In the genomic region with DNA sequence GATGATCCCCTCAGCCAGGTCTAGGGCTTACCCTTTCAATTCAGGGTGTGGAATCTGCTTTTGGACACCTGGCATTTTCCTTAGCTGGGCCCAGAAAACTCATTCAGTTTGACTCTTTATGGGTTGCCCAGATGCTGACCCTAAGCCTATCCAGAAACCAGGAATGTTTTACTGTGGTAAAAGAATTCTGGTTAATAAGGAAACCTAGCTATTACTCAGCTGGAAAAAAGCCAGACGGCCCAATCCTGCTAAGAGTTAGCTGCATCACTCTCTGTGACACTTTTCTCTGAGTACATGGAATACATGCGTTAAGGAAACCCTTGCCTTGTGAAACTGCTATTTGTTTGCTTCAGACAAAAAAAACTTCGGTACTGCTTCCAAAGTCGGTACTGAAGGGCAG, we compare ENCODE assay signal across 19 cellular contexts. TPM values are rescaled to one million over a fixed set of nuclear protein-coding genes. Genes with fewer than 3 reads are reported as not detected.
DNase-seq lines count a peak whose midpoint lies in the region; ATAC-seq, FAIRE-seq and TF ChIP-seq lines count a peak whose summit lies in the region.
"Had no signal": no experiment of that assay in that cellular context is flagged by ENCODE, and none has a peak within 500 bp of the region (broad histone marks: within the 10 kb centered on the region; RNA-seq: fewer than 3 reads in every experiment).

No MANE protein-coding gene starts in this region.

- H2AFZ ChIP-seq in IMR-90 (replicated peaks; ENCODE audit: low read length, poor library complexity) (no peak overlapping the region), K562 (ENCODE audit: low read depth, low read length) (peak overlapping the region; percentile 61)
- H2AFZ ChIP-seq: PC-9 had no signal

- no peaks in the 10 kb centered on the region for H4K20me1 ChIP-seq in IMR-90 (ENCODE audit: insufficient read depth, low read length)
- H4K20me1 ChIP-seq in K562 (replicated peaks; ENCODE audit: control insufficient read depth, insufficient read depth, low read length), result no peaks in the 10 kb centered on the region; the same call in 1 of the 2 replicates

- H2BK5ac ChIP-seq in IMR-90 (ENCODE audit: low read depth, low read length, poor library complexity, severe bottlenecking), result no peak overlapping the region

- no peak overlapping the region for H3K4ac ChIP-seq in IMR-90 (ENCODE audit: low read depth, low read length)

- no peak overlapping the region for H3K4me2 ChIP-seq in IMR-90 (ENCODE audit: low read depth, low read length)
- 0 out of 2 replicates have a peak overlapping the region, but pooled peaks have one; percentile 59 for H3K4me2 ChIP-seq in K562 (ENCODE audit: insufficient read depth, low read length)
- H3K4me2 ChIP-seq: PC-9 had no signal

- H3K9me3 ChIP-seq in AG04450 (ENCODE audit: control insufficient read depth, insufficient read depth, low read length), result no peaks in the 10 kb centered on the region; the same call in 1 of the 2 replicates
- no peaks in the 10 kb centered on the region for H3K9me3 ChIP-seq in IMR-90 (ENCODE audit: control insufficient read depth, insufficient read depth, low read length)
- H3K9me3 ChIP-seq in K562 (replicated peaks; ENCODE audit: control insufficient read depth, insufficient read depth, low read depth, low read length), result no peaks in the 10 kb centered on the region
- H3K9me3 ChIP-seq: gastroesophageal sphincter, uterus had no signal

- H2BK20ac ChIP-seq in IMR-90 (ENCODE audit: low read depth, low read length), result no peak overlapping the region

- H3K56ac ChIP-seq in IMR-90 (ENCODE audit: extremely low read depth, insufficient read depth, low read length), result no peak overlapping the region

- no peak overlapping the region for H4K5ac ChIP-seq in IMR-90 (ENCODE audit: low read depth, low read length)

- DNase-seq in AG04450 (ENCODE audit: low read depth, low spot score) (peak; percentile 45), IMR-90 (peak; percentile 29), K562 (ENCODE audit: extremely low read depth in 1 of 4, low spot score in 3 of 4) (no peak), kidney epithelial cell (ENCODE audit: low read depth) (peak; percentile 42), HPDE6-E6E7 (ENCODE audit: extremely low spot score) (no peak)
- DNase-seq: activated CD4-positive, alpha-beta memory T cell treated with anti-CD3 and anti-CD28 coated beads for 36 hours; activated T-cell treated with anti-CD3 and anti-CD28 coated beads, Interleukin-2, amount 50 U/mL, for 24 hours; effector memory CD8-positive, alpha-beta T cell; H7; MV-4-11; PC-9; retina; uterus had no signal

- no peak overlapping the region for H2AK5ac ChIP-seq in IMR-90 (ENCODE audit: low read depth, low read length)

- H3K9ac ChIP-seq in IMR-90 (ENCODE audit: low read depth, low read length), result no peak overlapping the region
- H3K9ac ChIP-seq in K562 (ENCODE audit: insufficient read depth in 1 of 2, low read depth in 2 of 2, low read length in 2 of 2), result peak overlapping the region in 1 of 2 experiments; percentile 43; a peak in 1 of 4 replicates

- FAIRE-seq in K562 (lab: Jason Lieb, UNC), result no peak
- FAIRE-seq: GM12892 had no signal

- no peaks in the 10 kb centered on the region for H3K79me1 ChIP-seq in IMR-90 (ENCODE audit: low read depth in 1 of 2, low read length in 2 of 2)

- H2BK15ac ChIP-seq in IMR-90 (ENCODE audit: low read depth, low read length), result no peak overlapping the region

- POLR2A ChIA-PET in AG04450 (lab: Yijun Ruan, JAX) (no interaction called here), IMR-90 (lab: Charles Lee; ENCODE audit: unreplicated experiment) (no interaction called here), K562 (lab: Yijun Ruan, JAX) (interaction anchor here (0.6 to 1.2 kb wide), 3 partner anchors 15 to 638 kb away, joined by 3 read pairs; no protein-coding TSS in a partner anchor)

- H3K14ac ChIP-seq in IMR-90 (replicated peaks; ENCODE audit: low read depth, low read length), result no peak overlapping the region

- no peak overlapping the region for H3K18ac ChIP-seq in IMR-90 (ENCODE audit: low read depth, low read length)

- no peak overlapping the region for H4K91ac ChIP-seq in IMR-90 (ENCODE audit: insufficient read depth, low read depth, low read length)

- in situ Hi-C loops in IMR-90 (cut with MboI; ENCODE audit: low sequenced_read_pairs), result no loop called here
- in situ Hi-C loops in K562 (cut with MboI), result no loop called here

- intact Hi-C loops in IMR-90 (cut with micrococcal nuclease), result no loop called here
- intact Hi-C loops in K562 (cut with micrococcal nuclease), result no loop called here

- TF ChIP-seq EP300 in K562 (IDR thresholded peaks at IDR 0.05; ENCODE audit: low read length), result no peak

- H3K27ac ChIP-seq in AG04450 (ENCODE audit: low read depth, low read length), result peak overlapping the region; percentile 21
- H3K27ac ChIP-seq in IMR-90 (ENCODE audit: insufficient read depth, low read length), result no peak overlapping the region
- no peak overlapping the region for H3K27ac ChIP-seq in K562 (ENCODE audit: extremely low read depth, low read depth, low read length)
- H3K27ac ChIP-seq: gastroesophageal sphincter, PC-9, uterus had no signal

- TF ChIP-seq POLR2A in IMR-90 (IDR thresholded peaks at IDR 0.05; ENCODE audit: low read depth, low read length) (no peak), K562 (conservative IDR thresholded peaks at IDR 0.05) (no peak)

- ATAC-seq in IMR-90 (ENCODE audit: low read depth), result no peak; the same call in 1 of the 2 replicates
- no peak for ATAC-seq in K562
- ATAC-seq in HG02885 (IDR thresholded peaks at IDR 0.05; ENCODE audit: poor library complexity, unreplicated experiment), result no peak
- ATAC-seq in GM19035 (IDR thresholded peaks at IDR 0.05; ENCODE audit: unreplicated experiment), result no peak
- ATAC-seq in GM19397 (IDR thresholded peaks at IDR 0.05; ENCODE audit: unreplicated experiment), result no peak
- ATAC-seq: activated naive CD4-positive, alpha-beta T cell treated with anti-CD3 and anti-CD28 coated beads, Interleukin-2, amount 50 U/mL, for 72 hours; effector memory CD8-positive, alpha-beta T cell; gastroesophageal sphincter had no signal

- H3K23ac ChIP-seq in IMR-90 (ENCODE audit: low read depth, low read length), result no peak overlapping the region

- TF ChIP-seq RAD21 in IMR-90 (IDR thresholded peaks at IDR 0.05; ENCODE audit: low read length) (no peak), K562 (CRISPR knock-in tag; conservative IDR thresholded peaks at IDR 0.05 in 1 of 2, IDR thresholded peaks at IDR 0.05 in 1 of 2) (no peak)

- dilution Hi-C loops in IMR-90 (cut with HindIII; ENCODE audit: low sequenced_read_pairs, unreplicated experiment), result no loop called here

- H4K8ac ChIP-seq in IMR-90 (ENCODE audit: low read depth in 2 of 2, low read length in 2 of 2), result no peak overlapping the region

- CTCF ChIA-PET in AG04450 (lab: Charles Lee) (no interaction called here), IMR-90 (lab: Yijun Ruan, JAX) (interaction anchor here (0.6 kb wide), 1 partner anchor 774 kb away, joined by 3 read pairs; no protein-coding TSS in a partner anchor), K562 (lab: Yijun Ruan, JAX; ENCODE audit: low intra/inter-chr PET ratio) (no interaction called here)

- H3K36me3 ChIP-seq in IMR-90 (ENCODE audit: control insufficient read depth, insufficient read depth, low read length) (no peaks in the 10 kb centered on the region), K562 (ENCODE audit: control insufficient read depth, insufficient read depth, low read length) (no peaks in the 10 kb centered on the region), kidney epithelial cell (ENCODE audit: control insufficient read depth, insufficient read depth, low read length) (no peaks in the 10 kb centered on the region)
- H3K36me3 ChIP-seq: gastroesophageal sphincter, uterus had no signal

- BruUV-seq in IMR-90 (replicated peaks; lab: Mats Ljungman, UMichigan) (no TSS peak), K562 (replicated peaks; lab: Mats Ljungman, UMichigan) (no TSS peak)

- H3K4me3 ChIP-seq in AG04450 (ENCODE audit: low read depth, low read length) (no peak overlapping the region), IMR-90 (ENCODE audit: insufficient read depth, low read depth, low read length) (no peak overlapping the region), K562 (no peak overlapping the region), kidney epithelial cell (ENCODE audit: low read depth, low read length) (no peak overlapping the region)
- H3K4me3 ChIP-seq: gastroesophageal sphincter, PC-9, uterus had no signal

- TF ChIP-seq CTCF in AG04450 (IDR thresholded peaks at IDR 0.05; ENCODE audit: low read depth, low read length), result no peak
- TF ChIP-seq CTCF in IMR-90 (conservative IDR thresholded peaks at IDR 0.05; ENCODE audit: low read depth, low read length), result no peak
- TF ChIP-seq CTCF in K562 (IDR thresholded peaks at IDR 0.05 in 2 of 3, conservative IDR thresholded peaks at IDR 0.05 in 1 of 3; ENCODE audit: insufficient read depth in 2 of 3, low read depth in 1 of 3, low read length in 3 of 3), result no peak
- TF ChIP-seq CTCF in kidney epithelial cell (IDR thresholded peaks at IDR 0.05; ENCODE audit: insufficient read depth, low read length, poor library complexity, severe bottlenecking), result no peak

- no peaks in the 10 kb centered on the region for H3K79me2 ChIP-seq in K562 (ENCODE audit: control insufficient read depth, insufficient read depth, low read length)

- H3K27me3 ChIP-seq in AG04450 (ENCODE audit: control insufficient read depth, insufficient read depth, low read length) (peaks cover 25% of the 10 kb centered on the region), IMR-90 (ENCODE audit: control insufficient read depth, insufficient read depth, low read length) (peaks cover 26% of the 10 kb centered on the region), K562 (ENCODE audit: control insufficient read depth in 2 of 2, insufficient read depth in 2 of 2, low read length in 2 of 2) (peaks cover 22 to 29% of the 10 kb centered on the region in 2 experiments), kidney epithelial cell (ENCODE audit: control insufficient read depth, insufficient read depth, low read length) (no peaks in the 10 kb centered on the region)
- H3K27me3 ChIP-seq: gastroesophageal sphincter, uterus had no signal

- no peak overlapping the region for H2AK9ac ChIP-seq in IMR-90 (replicated peaks; ENCODE audit: low read depth, low read length, poor library complexity)

- no CpG with 5 or more reads among the region's 4 CpGs for WGBS in IMR-90 (ENCODE audit: extremely low coverage in 2 of 2, insufficient read length in 1 of 2), 2 experiments
- WGBS in K562 (ENCODE audit: insufficient coverage, low coverage, missing lambda C conversion rate), result 10% methylated on average over 4 of the region's 4 CpGs

- no peak overlapping the region for H2BK120ac ChIP-seq in IMR-90 (ENCODE audit: low read depth, low read length)

- H3K9me1 ChIP-seq in IMR-90 (ENCODE audit: insufficient read depth, low read length) (no peaks in the 10 kb centered on the region), K562 (ENCODE audit: control insufficient read depth, insufficient read depth, low read length) (no peaks in the 10 kb centered on the region)

- H3K4me1 ChIP-seq in IMR-90 (ENCODE audit: control insufficient read depth, insufficient read depth, low read length) (no peaks in the 10 kb centered on the region; the same call in 1 of the 2 replicates), K562 (replicated peaks in 1 of 2; ENCODE audit: control insufficient read depth in 2 of 2, insufficient read depth in 2 of 2, low read length in 2 of 2) (peaks cover 9 to 11% of the 10 kb centered on the region in 2 experiments; a peak in 3 of 5 replicates)
- H3K4me1 ChIP-seq: gastroesophageal sphincter, uterus had no signal

RNA-seq across cellular contexts. Expression of gene ING2, which starts 28.0 kb away (rescaled TPM):
- 7.0 and 10.6 TPM in 2 replicates for polyA plus RNA-seq in AG04450 (2011; rRNA removed)
- 1.4 and 2.7 TPM in 2 replicates for polyA minus RNA-seq in AG04450 (2011; rRNA and poly(A)+ RNA removed)
- 2.5 and 9.7 TPM in 2 replicates for total RNA-seq in IMR-90 (2012; rRNA removed)
- 7.3 and 9.5 TPM in 2 replicates for polyA plus RNA-seq in IMR-90 (2012; rRNA removed)
- polyA plus RNA-seq in IMR-90 (2012; cell fraction: cytosol; rRNA removed), result 6.3 and 10.1 TPM in 2 replicates
- 1.6 and 3.2 TPM in 2 replicates for polyA plus RNA-seq in IMR-90 (2012; cell fraction: nucleus; rRNA removed; ENCODE audit: low replicate concordance)
- total RNA-seq in K562 (2011; cell fraction: chromatin; rRNA removed; ENCODE audit: low replicate concordance), result 1.8 and 14.2 TPM in 2 replicates
- total RNA-seq in K562 (2011; cell fraction: nucleolus; rRNA removed), result 2.3 and 2.8 TPM in 2 replicates
- 5.6 and 6.2 TPM in 2 replicates for total RNA-seq in K562 (2011; cell fraction: nucleoplasm; rRNA removed)
- 12.4 and 12.5 TPM in 2 replicates for total RNA-seq in K562 (2014; rRNA removed)
- total RNA-seq in K562 (2014; rRNA removed; fragmentation: Illumina TruSeq; extraction: Trizol), result 13.8 and 15.1 TPM in 2 replicates
- total RNA-seq in K562 (2015; rRNA removed; fragmentation: Illumina TruSeq; extraction: Trizol), result 16.9 and 17.5 TPM in 2 replicates
- 8.7 and 10.0 TPM in 2 replicates for total RNA-seq in K562 (2021)
- 8.3 and 9.5 TPM in 2 replicates for polyA plus RNA-seq in K562 (2011; rRNA removed)
- 2.9 and 3.8 TPM in 2 replicates for polyA plus RNA-seq in K562 (2011; cell fraction: cytosol; rRNA removed)
- polyA plus RNA-seq in K562 (2011; cell fraction: nucleus; rRNA removed), result 3.5 and 4.5 TPM in 2 replicates
- polyA plus RNA-seq in K562 (2012), result 10.9 and 14.7 TPM in 2 replicates
- 18.0 and 21.4 TPM in 2 replicates for polyA plus RNA-seq in K562 (2014; fragmentation: Illumina TruSeq; extraction: Trizol)
- polyA plus RNA-seq in K562 (2014; fragmentation: Nextera tagmentation; extraction: Ambion mirVana), result 1 to 10 TPM; 2.9 to 4.2 TPM
- polyA plus RNA-seq in K562 (2014; rRNA removed), result 12.5 and 18.6 TPM in 2 replicates
- 4.5 and 7.3 TPM in 2 replicates for polyA minus RNA-seq in K562 (2011; rRNA and poly(A)+ RNA removed)
- 2.9 and 4.9 TPM in 2 replicates for polyA minus RNA-seq in K562 (2011; cell fraction: cytosol; rRNA and poly(A)+ RNA removed)
- polyA minus RNA-seq in K562 (2011; cell fraction: nucleus; rRNA and poly(A)+ RNA removed), result 2.4 and 6.7 TPM in 2 replicates
- 9.9 and 10.1 TPM in 2 replicates for total RNA-seq in kidney epithelial cell

Comparison
In these comparisons a context has a peak if more than half of its experiments do, and no peak if none do; other contexts are left out.
1. DNase-seq: peak in AG04450 (single experiment), IMR-90 (single experiment) and kidney epithelial cell (single experiment); none in K562 (0 of 4) and HPDE6-E6E7 (single experiment).